Comparison of ENCODE assay signal across 21 cellular contexts in genomic region chrX:19065535-19065934, GRCh38. TPM values are rescaled to one million over a fixed set of nuclear protein-coding genes. Genes with fewer than 3 reads are reported as not detected.
DNase-seq lines count a peak whose midpoint lies in the region; ATAC-seq and TF ChIP-seq lines count a peak whose summit lies in the region.
"Had no signal": no experiment of that assay in that cellular context is flagged by ENCODE, and none has a peak within 500 bp of the region (broad histone marks: within the 10 kb centered on the region; RNA-seq: fewer than 3 reads in every experiment).

No MANE protein-coding gene starts in this region.

- CTCF ChIA-PET in A673 (lab: Charles Lee), result no interaction called here

- no peak for TF ChIP-seq POLR2A in NB4 (IDR thresholded peaks at IDR 0.05; ENCODE audit: extremely low read depth, insufficient read length)

- H3K27ac ChIP-seq in A673 (ENCODE audit: low read depth, low read length, poor library complexity, severe bottlenecking), result no peak overlapping the region
- H3K27ac ChIP-seq: 22Rv1, KMS-11, PC-9, SJSA1 had no signal

- BruUV-seq in A673 (replicated peaks; lab: Mats Ljungman, UMichigan), result no TSS peak

- H3K36me3 ChIP-seq in A673 (ENCODE audit: insufficient read depth, low read length, poor library complexity, severe bottlenecking), result peaks cover 20% of the 10 kb centered on the region
- H3K36me3 ChIP-seq: BE2C, SJSA1 had no signal

- H3K27me3 ChIP-seq in A673 (replicated peaks; ENCODE audit: insufficient read depth, low read depth, low read length, poor library complexity), result no peaks in the 10 kb centered on the region
- H3K27me3 ChIP-seq: BE2C, SJSA1 had no signal

- peaks cover 30% of the 10 kb centered on the region for H3K4me1 ChIP-seq in A673 (ENCODE audit: insufficient read depth, low read length, poor library complexity, severe bottlenecking)
- H3K4me1 ChIP-seq: BE2C, SJSA1 had no signal

- no peak for TF ChIP-seq CTCF in A673 (conservative IDR thresholded peaks at IDR 0.05; ENCODE audit: low read depth, low read length)
- no peak for TF ChIP-seq CTCF in NB4 (IDR thresholded peaks at IDR 0.05; ENCODE audit: low read depth, low read length)

- intact Hi-C loops in A673 (cut with micrococcal nuclease; ENCODE audit: unreplicated experiment) (no loop called here), left colon (cut with DNase I, micrococcal nuclease) (no loop called here)

- ATAC-seq in GM18867 (IDR thresholded peaks at IDR 0.05; ENCODE audit: unreplicated experiment), result peak; percentile 58
- peak; percentile 40 for ATAC-seq in HG02759 (IDR thresholded peaks at IDR 0.05; ENCODE audit: unreplicated experiment)
- ATAC-seq in HG03097 (IDR thresholded peaks at IDR 0.05; ENCODE audit: low FRiP score, unreplicated experiment), result no peak
- ATAC-seq in left colon, result no peak
- ATAC-seq: CD8-positive, alpha-beta T cell; HepG2 had no signal

- no peak overlapping the region for H3K4me3 ChIP-seq in A673 (ENCODE audit: low read depth, low read length, poor library complexity, severe bottlenecking)
- no peak overlapping the region for H3K4me3 ChIP-seq in NB4 (ENCODE audit: low read depth, low read length)
- H3K4me3 ChIP-seq: PC-9, SJSA1 had no signal

- peak; percentile 76 for DNase-seq in A673 (ENCODE audit: low spot score)
- DNase-seq in NB4 (ENCODE audit: low read depth), result peak; percentile 35
- no peak for DNase-seq in T-helper 2 cell
- DNase-seq in left colon, result no peak
- DNase-seq in NCI-H1436 treated with DMSO at 0.1 percent for 48 hours (lab: John Stamatoyannopoulos, UW), result no peak
- DNase-seq: BE2C; CD8-positive, alpha-beta T cell; DND-41; NCI-H1092; NCI-H1694; NCI-H446 treated with DMSO at 0.1 percent for 48 hours; NCI-H774; PC-9; T-helper 9 cell had no signal

- POLR2A ChIA-PET in A673 (lab: Charles Lee; ENCODE audit: low non-redundant PET), result no interaction called here

- no peaks in the 10 kb centered on the region for H3K9me3 ChIP-seq in A673 (ENCODE audit: low read depth, low read length, poor library complexity, severe bottlenecking)
- H3K9me3 ChIP-seq: BE2C, SJSA1 had no signal

RNA-seq across cellular contexts. Expression of gene ADGRG2, which starts 56.7 kb away (rescaled TPM):
- total RNA-seq in A673 (2021) (61.3 and 73.6 TPM in 2 replicates), left colon (under 1 TPM; 0.34 to 0.45 TPM)
- total RNA-seq: CD8-positive, alpha-beta T cell; HepG2 had no signal

Comparison
In these comparisons a context has a peak if more than half of its experiments do, and no peak if none do; other contexts are left out.
1. DNase-seq: peak in A673 (single experiment) and NB4 (single experiment); none in T-helper 2 cell (0 of 5), left colon (0 of 2) and NCI-H1436 treated with DMSO at 0.1 percent for 48 hours (single experiment).
2. ATAC-seq: peak in GM18867 (single experiment) and HG02759 (single experiment); none in HG03097 (single experiment) and left colon (single experiment).
3. RNA of gene ADGRG2, which starts 56.7 kb away (total RNA-seq): 61.3 to 73.6 TPM in A673; 0.34 to 0.45 TPM in left colon; every median in the first group is over 10 times any median in the second.